Comparison of ENCODE assay signal across 1 cellular context in the genomic region with DNA sequence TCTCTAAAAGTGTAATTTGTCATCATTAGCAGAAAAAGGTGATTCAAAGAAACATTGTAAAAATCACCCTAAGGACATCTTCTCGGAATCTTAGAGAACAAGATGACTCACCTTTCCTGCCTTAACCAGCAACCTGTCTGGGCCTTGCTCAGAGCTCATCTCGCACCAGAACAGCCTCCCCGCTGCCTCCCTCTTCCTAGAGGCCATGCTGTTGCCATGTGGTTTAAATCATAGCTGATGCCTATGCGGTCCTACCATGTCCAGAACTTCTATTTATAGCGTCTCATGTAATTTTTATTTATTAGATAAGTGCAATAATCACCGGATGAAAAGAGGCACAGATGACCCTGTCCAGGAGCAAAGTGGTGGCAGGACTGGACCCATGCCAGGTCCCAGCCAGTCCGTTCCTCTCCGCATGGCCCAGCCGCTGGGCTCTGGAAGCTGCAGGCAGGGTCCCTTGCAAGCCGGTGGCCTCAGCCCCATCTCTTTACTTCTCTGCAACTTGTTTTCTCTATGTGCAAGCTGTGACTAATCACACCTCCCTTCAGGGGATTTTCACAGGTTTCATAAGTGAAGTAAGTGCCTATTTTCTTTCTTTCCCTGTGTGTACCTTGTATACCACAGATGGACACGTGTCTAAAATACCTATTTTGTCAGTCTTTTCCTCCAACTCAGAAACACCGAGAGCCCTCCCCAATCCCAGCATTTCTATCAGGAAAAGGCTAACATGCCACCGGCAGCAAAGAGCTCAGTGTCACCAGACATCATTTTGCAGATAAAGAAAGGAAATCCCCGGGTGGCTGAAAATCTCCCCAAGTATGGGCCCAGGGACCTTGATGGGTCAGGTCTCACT.
TF ChIP-seq lines count a peak whose summit lies in the region.

No MANE protein-coding gene starts in this region.

TF ChIP-seq in GM12878, 131 proteins besides CTCF, POLR2A, EP300 and RAD21 (continued from another document and continues in another):
- TF ChIP-seq, protein P1, sequence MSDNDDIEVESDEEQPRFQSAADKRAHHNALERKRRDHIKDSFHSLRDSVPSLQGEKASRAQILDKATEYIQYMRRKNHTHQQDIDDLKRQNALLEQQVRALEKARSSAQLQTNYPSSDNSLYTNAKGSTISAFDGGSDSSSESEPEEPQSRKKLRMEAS (IDR thresholded peaks at IDR 0.05; ENCODE audit: low read depth, low read length): no peak; the same call in none of the 2 replicates
- peak; percentile 45; the same call in 1 of the 2 replicates for TF ChIP-seq ZBED1 (IDR thresholded peaks at IDR 0.05; ENCODE audit: borderline replicate concordance)
- no peak for TF ChIP-seq SMAD5 (IDR thresholded peaks at IDR 0.05; ENCODE audit: low read depth)
- TF ChIP-seq ZNF384 (IDR thresholded peaks at IDR 0.05; ENCODE audit: borderline replicate concordance, low read depth, low read length): no peak
- peak; percentile 1; the same call in 1 of the 2 replicates for TF ChIP-seq SMC3 (IDR thresholded peaks at IDR 0.05; ENCODE audit: borderline replicate concordance, low read length)
- TF ChIP-seq, protein P2, sequence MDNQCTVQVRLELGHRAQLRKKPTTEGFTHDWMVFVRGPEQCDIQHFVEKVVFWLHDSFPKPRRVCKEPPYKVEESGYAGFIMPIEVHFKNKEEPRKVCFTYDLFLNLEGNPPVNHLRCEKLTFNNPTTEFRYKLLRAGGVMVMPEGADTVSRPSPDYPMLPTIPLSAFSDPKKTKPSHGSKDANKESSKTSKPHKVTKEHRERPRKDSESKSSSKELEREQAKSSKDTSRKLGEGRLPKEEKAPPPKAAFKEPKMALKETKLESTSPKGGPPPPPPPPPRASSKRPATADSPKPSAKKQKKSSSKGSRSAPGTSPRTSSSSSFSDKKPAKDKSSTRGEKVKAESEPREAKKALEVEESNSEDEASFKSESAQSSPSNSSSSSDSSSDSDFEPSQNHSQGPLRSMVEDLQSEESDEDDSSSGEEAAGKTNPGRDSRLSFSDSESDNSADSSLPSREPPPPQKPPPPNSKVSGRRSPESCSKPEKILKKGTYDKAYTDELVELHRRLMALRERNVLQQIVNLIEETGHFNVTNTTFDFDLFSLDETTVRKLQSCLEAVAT (IDR thresholded peaks at IDR 0.05): 0 out of 2 replicates have a peak, but pooled peaks have one; percentile 54
- no peak for TF ChIP-seq JUND (IDR thresholded peaks at IDR 0.05; ENCODE audit: low read depth, low read length)
- TF ChIP-seq, protein P3, sequence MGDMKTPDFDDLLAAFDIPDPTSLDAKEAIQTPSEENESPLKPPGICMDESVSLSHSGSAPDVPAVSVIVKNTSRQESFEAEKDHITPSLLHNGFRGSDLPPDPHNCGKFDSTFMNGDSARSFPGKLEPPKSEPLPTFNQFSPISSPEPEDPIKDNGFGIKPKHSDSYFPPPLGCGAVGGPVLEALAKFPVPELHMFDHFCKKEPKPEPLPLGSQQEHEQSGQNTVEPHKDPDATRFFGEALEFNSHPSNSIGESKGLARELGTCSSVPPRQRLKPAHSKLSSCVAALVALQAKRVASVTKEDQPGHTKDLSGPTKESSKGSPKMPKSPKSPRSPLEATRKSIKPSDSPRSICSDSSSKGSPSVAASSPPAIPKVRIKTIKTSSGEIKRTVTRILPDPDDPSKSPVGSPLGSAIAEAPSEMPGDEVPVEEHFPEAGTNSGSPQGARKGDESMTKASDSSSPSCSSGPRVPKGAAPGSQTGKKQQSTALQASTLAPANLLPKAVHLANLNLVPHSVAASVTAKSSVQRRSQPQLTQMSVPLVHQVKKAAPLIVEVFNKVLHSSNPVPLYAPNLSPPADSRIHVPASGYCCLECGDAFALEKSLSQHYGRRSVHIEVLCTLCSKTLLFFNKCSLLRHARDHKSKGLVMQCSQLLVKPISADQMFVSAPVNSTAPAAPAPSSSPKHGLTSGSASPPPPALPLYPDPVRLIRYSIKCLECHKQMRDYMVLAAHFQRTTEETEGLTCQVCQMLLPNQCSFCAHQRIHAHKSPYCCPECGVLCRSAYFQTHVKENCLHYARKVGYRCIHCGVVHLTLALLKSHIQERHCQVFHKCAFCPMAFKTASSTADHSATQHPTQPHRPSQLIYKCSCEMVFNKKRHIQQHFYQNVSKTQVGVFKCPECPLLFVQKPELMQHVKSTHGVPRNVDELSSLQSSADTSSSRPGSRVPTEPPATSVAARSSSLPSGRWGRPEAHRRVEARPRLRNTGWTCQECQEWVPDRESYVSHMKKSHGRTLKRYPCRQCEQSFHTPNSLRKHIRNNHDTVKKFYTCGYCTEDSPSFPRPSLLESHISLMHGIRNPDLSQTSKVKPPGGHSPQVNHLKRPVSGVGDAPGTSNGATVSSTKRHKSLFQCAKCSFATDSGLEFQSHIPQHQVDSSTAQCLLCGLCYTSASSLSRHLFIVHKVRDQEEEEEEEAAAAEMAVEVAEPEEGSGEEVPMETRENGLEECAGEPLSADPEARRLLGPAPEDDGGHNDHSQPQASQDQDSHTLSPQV (IDR thresholded peaks at IDR 0.05): no peak
- TF ChIP-seq, protein P4, sequence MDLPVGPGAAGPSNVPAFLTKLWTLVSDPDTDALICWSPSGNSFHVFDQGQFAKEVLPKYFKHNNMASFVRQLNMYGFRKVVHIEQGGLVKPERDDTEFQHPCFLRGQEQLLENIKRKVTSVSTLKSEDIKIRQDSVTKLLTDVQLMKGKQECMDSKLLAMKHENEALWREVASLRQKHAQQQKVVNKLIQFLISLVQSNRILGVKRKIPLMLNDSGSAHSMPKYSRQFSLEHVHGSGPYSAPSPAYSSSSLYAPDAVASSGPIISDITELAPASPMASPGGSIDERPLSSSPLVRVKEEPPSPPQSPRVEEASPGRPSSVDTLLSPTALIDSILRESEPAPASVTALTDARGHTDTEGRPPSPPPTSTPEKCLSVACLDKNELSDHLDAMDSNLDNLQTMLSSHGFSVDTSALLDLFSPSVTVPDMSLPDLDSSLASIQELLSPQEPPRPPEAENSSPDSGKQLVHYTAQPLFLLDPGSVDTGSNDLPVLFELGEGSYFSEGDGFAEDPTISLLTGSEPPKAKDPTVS (IDR thresholded peaks at IDR 0.05; ENCODE audit: low read depth, low read length): no peak
- TF ChIP-seq, protein P5, sequence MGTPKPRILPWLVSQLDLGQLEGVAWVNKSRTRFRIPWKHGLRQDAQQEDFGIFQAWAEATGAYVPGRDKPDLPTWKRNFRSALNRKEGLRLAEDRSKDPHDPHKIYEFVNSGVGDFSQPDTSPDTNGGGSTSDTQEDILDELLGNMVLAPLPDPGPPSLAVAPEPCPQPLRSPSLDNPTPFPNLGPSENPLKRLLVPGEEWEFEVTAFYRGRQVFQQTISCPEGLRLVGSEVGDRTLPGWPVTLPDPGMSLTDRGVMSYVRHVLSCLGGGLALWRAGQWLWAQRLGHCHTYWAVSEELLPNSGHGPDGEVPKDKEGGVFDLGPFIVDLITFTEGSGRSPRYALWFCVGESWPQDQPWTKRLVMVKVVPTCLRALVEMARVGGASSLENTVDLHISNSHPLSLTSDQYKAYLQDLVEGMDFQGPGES (IDR thresholded peaks at IDR 0.05): no peak
- TF ChIP-seq NR2F1 (conservative IDR thresholded peaks at IDR 0.05): no peak
- TF ChIP-seq, protein P6, sequence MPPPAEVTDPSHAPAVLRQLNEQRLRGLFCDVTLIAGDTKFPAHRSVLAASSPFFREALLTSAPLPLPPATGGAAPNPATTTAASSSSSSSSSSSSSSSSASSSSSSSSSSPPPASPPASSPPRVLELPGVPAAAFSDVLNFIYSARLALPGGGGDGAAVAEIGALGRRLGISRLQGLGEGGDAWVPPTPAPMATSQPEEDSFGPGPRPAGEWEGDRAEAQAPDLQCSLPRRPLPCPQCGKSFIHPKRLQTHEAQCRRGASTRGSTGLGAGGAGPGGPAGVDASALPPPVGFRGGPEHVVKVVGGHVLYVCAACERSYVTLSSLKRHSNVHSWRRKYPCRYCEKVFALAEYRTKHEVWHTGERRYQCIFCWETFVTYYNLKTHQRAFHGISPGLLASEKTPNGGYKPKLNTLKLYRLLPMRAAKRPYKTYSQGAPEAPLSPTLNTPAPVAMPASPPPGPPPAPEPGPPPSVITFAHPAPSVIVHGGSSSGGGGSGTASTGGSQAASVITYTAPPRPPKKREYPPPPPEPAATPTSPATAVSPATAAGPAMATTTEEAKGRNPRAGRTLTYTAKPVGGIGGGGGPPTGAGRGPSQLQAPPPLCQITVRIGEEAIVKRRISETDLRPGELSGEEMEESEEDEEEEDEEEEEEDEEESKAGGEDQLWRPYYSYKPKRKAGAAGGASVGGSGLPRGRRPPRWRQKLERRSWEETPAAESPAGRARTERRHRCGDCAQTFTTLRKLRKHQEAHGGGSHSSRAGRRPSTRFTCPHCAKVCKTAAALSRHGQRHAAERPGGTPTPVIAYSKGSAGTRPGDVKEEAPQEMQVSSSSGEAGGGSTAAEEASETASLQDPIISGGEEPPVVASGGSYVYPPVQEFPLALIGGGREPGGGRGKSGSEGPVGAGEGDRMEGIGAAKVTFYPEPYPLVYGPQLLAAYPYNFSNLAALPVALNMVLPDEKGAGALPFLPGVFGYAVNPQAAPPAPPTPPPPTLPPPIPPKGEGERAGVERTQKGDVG (CRISPR knock-in tag; IDR thresholded peaks at IDR 0.05): no peak
- no peak for TF ChIP-seq MYB (IDR thresholded peaks at IDR 0.05; ENCODE audit: borderline replicate concordance, low read depth, low read length)
- TF ChIP-seq SMARCA5 (IDR thresholded peaks at IDR 0.05): no peak
- TF ChIP-seq CBX5 (IDR thresholded peaks at IDR 0.05; ENCODE audit: low read depth): 0 out of 2 replicates have a peak, but pooled peaks have one; percentile 32
- TF ChIP-seq, protein P7, sequence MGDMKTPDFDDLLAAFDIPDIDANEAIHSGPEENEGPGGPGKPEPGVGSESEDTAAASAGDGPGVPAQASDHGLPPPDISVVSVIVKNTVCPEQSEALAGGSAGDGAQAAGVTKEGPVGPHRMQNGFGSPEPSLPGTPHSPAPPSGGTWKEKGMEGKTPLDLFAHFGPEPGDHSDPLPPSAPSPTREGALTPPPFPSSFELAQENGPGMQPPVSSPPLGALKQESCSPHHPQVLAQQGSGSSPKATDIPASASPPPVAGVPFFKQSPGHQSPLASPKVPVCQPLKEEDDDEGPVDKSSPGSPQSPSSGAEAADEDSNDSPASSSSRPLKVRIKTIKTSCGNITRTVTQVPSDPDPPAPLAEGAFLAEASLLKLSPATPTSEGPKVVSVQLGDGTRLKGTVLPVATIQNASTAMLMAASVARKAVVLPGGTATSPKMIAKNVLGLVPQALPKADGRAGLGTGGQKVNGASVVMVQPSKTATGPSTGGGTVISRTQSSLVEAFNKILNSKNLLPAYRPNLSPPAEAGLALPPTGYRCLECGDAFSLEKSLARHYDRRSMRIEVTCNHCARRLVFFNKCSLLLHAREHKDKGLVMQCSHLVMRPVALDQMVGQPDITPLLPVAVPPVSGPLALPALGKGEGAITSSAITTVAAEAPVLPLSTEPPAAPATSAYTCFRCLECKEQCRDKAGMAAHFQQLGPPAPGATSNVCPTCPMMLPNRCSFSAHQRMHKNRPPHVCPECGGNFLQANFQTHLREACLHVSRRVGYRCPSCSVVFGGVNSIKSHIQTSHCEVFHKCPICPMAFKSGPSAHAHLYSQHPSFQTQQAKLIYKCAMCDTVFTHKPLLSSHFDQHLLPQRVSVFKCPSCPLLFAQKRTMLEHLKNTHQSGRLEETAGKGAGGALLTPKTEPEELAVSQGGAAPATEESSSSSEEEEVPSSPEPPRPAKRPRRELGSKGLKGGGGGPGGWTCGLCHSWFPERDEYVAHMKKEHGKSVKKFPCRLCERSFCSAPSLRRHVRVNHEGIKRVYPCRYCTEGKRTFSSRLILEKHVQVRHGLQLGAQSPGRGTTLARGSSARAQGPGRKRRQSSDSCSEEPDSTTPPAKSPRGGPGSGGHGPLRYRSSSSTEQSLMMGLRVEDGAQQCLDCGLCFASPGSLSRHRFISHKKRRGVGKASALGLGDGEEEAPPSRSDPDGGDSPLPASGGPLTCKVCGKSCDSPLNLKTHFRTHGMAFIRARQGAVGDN (IDR thresholded peaks at IDR 0.05): peak; percentile 62; the same call in 1 of the 2 replicates
- TF ChIP-seq SP1 (IDR thresholded peaks at IDR 0.05; ENCODE audit: low read depth, low read length): no peak
- TF ChIP-seq KAT2A (conservative IDR thresholded peaks at IDR 0.05; ENCODE audit: control insufficient read depth, low read depth, low read length): no peak
- TF ChIP-seq IRF4 (IDR thresholded peaks at IDR 0.05; ENCODE audit: low read depth, low read length): peak; percentile 49; the same call in 1 of the 2 replicates
- TF ChIP-seq TCF3 (IDR thresholded peaks at IDR 0.05; ENCODE audit: borderline replicate concordance, insufficient read depth, low read depth, low read length): peak; percentile 38; the same call in 1 of the 2 replicates
- TF ChIP-seq CHD1 (IDR thresholded peaks at IDR 0.05; ENCODE audit: low read depth, low read length): no peak
- no peak for TF ChIP-seq RFX5 (IDR thresholded peaks at IDR 0.05; ENCODE audit: low read depth, low read length)
- no peak for TF ChIP-seq RB1 (IDR thresholded peaks at IDR 0.05; ENCODE audit: borderline replicate concordance)
- 0 out of 2 replicates have a peak, but pooled peaks have one; percentile 71 for TF ChIP-seq PML (IDR thresholded peaks at IDR 0.05; ENCODE audit: low read length)
- peak; percentile 76 for TF ChIP-seq MEF2B (IDR thresholded peaks at IDR 0.05; ENCODE audit: partially characterized antibody, poor library complexity, severe bottlenecking)
- TF ChIP-seq, protein P8, sequence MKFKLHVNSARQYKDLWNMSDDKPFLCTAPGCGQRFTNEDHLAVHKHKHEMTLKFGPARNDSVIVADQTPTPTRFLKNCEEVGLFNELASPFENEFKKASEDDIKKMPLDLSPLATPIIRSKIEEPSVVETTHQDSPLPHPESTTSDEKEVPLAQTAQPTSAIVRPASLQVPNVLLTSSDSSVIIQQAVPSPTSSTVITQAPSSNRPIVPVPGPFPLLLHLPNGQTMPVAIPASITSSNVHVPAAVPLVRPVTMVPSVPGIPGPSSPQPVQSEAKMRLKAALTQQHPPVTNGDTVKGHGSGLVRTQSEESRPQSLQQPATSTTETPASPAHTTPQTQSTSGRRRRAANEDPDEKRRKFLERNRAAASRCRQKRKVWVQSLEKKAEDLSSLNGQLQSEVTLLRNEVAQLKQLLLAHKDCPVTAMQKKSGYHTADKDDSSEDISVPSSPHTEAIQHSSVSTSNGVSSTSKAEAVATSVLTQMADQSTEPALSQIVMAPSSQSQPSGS (IDR thresholded peaks at IDR 0.05; ENCODE audit: low read length): peak; percentile 87
- TF ChIP-seq, protein P9, sequence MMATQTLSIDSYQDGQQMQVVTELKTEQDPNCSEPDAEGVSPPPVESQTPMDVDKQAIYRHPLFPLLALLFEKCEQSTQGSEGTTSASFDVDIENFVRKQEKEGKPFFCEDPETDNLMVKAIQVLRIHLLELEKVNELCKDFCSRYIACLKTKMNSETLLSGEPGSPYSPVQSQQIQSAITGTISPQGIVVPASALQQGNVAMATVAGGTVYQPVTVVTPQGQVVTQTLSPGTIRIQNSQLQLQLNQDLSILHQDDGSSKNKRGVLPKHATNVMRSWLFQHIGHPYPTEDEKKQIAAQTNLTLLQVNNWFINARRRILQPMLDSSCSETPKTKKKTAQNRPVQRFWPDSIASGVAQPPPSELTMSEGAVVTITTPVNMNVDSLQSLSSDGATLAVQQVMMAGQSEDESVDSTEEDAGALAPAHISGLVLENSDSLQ (IDR thresholded peaks at IDR 0.05): no peak
- TF ChIP-seq TARDBP (IDR thresholded peaks at IDR 0.05; ENCODE audit: borderline replicate concordance): no peak
- TF ChIP-seq HDAC6 (IDR thresholded peaks at IDR 0.05; ENCODE audit: unreplicated experiment): no peak
- 0 out of 2 replicates have a peak, but pooled peaks have one; percentile 22 for TF ChIP-seq RCOR1 (conservative IDR thresholded peaks at IDR 0.05; ENCODE audit: low read depth, low read length)
- TF ChIP-seq ETV6 (conservative IDR thresholded peaks at IDR 0.05 in 1 of 2, IDR thresholded peaks at IDR 0.05 in 1 of 2; ENCODE audit: borderline replicate concordance in 1 of 2, low read depth in 1 of 2): peak in 1 of 2 experiments; percentile 35; a peak in 1 of 4 replicates
